ENCODE assay signal across 23 cellular contexts in genomic region chr5:112974901-112975300, GRCh38. TPM values are rescaled to one million over a fixed set of nuclear protein-coding genes. Genes with fewer than 3 reads are reported as not detected.
DNase-seq lines count a peak whose midpoint lies in the region; ATAC-seq and TF ChIP-seq lines count a peak whose summit lies in the region.
"Had no signal": no experiment of that assay in that cellular context is flagged by ENCODE, and none has a peak within 500 bp of the region (broad histone marks: within the 10 kb centered on the region; RNA-seq: fewer than 3 reads in every experiment).

No MANE protein-coding gene starts in this region.

- no peaks in the 10 kb centered on the region for H3K27me3 ChIP-seq in OCI-LY1 (ENCODE audit: insufficient read depth, low read length)
- H3K27me3 ChIP-seq in smooth muscle cell (ENCODE audit: low read depth) = no peaks in the 10 kb centered on the region
- H3K27me3 ChIP-seq: colonic mucosa, SJCRH30 had no signal

- H3K9me3 ChIP-seq in OCI-LY1 (ENCODE audit: low read length) = no peaks in the 10 kb centered on the region
- no peaks in the 10 kb centered on the region for H3K9me3 ChIP-seq in smooth muscle cell (replicated peaks; ENCODE audit: low read depth)
- H3K9me3 ChIP-seq: colonic mucosa, HAP-1, SJCRH30 had no signal

- H4K20me1 ChIP-seq in OCI-LY1 (ENCODE audit: insufficient read depth, low read length) (no peaks in the 10 kb centered on the region), smooth muscle cell (ENCODE audit: low read depth) (peaks cover 23% of the 10 kb centered on the region)

- H3K36me3 Mint-ChIP-seq in activated T-cell treated with anti-CD3 and anti-CD28 coated beads, Interleukin-2, amount 50 U/mL, for 24 hours (ENCODE audit: low read depth) = peaks cover 24% of the 10 kb centered on the region
- H3K36me3 Mint-ChIP-seq in effector memory CD8-positive, alpha-beta T cell (ENCODE audit: insufficient read depth) = peaks cover 25% of the 10 kb centered on the region

- H3K27ac Mint-ChIP-seq in activated T-cell treated with anti-CD3 and anti-CD28 coated beads, Interleukin-2, amount 50 U/mL, for 24 hours = peak overlapping the region; percentile 98
- peak overlapping the region in 1 of 2 donors; percentile 95 for H3K27ac Mint-ChIP-seq in effector memory CD8-positive, alpha-beta T cell

- 88% methylated on average over 1 of the region's 1 CpG for WGBS in smooth muscle cell (ENCODE audit: low lambda C conversion rate)

- no peaks in the 10 kb centered on the region for H3K9me3 Mint-ChIP-seq in activated T-cell treated with anti-CD3 and anti-CD28 coated beads, Interleukin-2, amount 50 U/mL, for 24 hours
- no peaks in the 10 kb centered on the region for H3K9me3 Mint-ChIP-seq in effector memory CD8-positive, alpha-beta T cell
- H3K9me3 Mint-ChIP-seq: naive thymus-derived CD4-positive, alpha-beta T cell had no signal

- TF ChIP-seq CTCF in OCI-LY1 (IDR thresholded peaks at IDR 0.05; ENCODE audit: low read length) (no peak), smooth muscle cell (IDR thresholded peaks at IDR 0.05; ENCODE audit: borderline replicate concordance, insufficient read depth, poor library complexity, severe bottlenecking) (no peak)

- peaks cover 30% of the 10 kb centered on the region for H3K79me2 ChIP-seq in OCI-LY1 (ENCODE audit: insufficient read depth, low read length)
- peaks cover 30% of the 10 kb centered on the region for H3K79me2 ChIP-seq in smooth muscle cell (ENCODE audit: low read depth)

- no peaks in the 10 kb centered on the region for H3K9me2 ChIP-seq in OCI-LY1 (ENCODE audit: low read depth, low read length)

- peaks cover 35% of the 10 kb centered on the region for H3K4me1 Mint-ChIP-seq in activated T-cell treated with anti-CD3 and anti-CD28 coated beads, Interleukin-2, amount 50 U/mL, for 24 hours (ENCODE audit: low read depth)
- peaks cover 23 to 34% of the 10 kb centered on the region in 2 donors for H3K4me1 Mint-ChIP-seq in effector memory CD8-positive, alpha-beta T cell (ENCODE audit: low read depth in 2 of 2)

- H3K4me1 ChIP-seq in OCI-LY1 (ENCODE audit: insufficient read depth, low read length, severe bottlenecking) (peaks cover 29% of the 10 kb centered on the region), smooth muscle cell (ENCODE audit: low read depth) (peaks cover 22% of the 10 kb centered on the region)

- peaks cover 6% of the 10 kb centered on the region for H3K36me3 ChIP-seq in OCI-LY1 (ENCODE audit: insufficient read depth, low read length)
- no peaks in the 10 kb centered on the region for H3K36me3 ChIP-seq in smooth muscle cell (ENCODE audit: low read depth)
- H3K36me3 ChIP-seq: colonic mucosa, HAP-1, SJCRH30 had no signal

- H3K4me3 Mint-ChIP-seq in activated T-cell treated with anti-CD3 and anti-CD28 coated beads, Interleukin-2, amount 50 U/mL, for 24 hours = no peak overlapping the region
- peak overlapping the region; percentile 98 to 100 for H3K4me3 Mint-ChIP-seq in effector memory CD8-positive, alpha-beta T cell

- no peak overlapping the region for H3K4me2 ChIP-seq in OCI-LY1 (ENCODE audit: low read length)
- no peak overlapping the region for H3K4me2 ChIP-seq in smooth muscle cell

- no peak for DNase-seq in activated T-cell treated with anti-CD3 and anti-CD28 coated beads, Interleukin-2, amount 50 U/mL, for 24 hours
- DNase-seq in activated T-cell treated with anti-CD3 and anti-CD28 coated beads for 4 hours = no peak
- no peak for DNase-seq in effector memory CD8-positive, alpha-beta T cell
- no peak for DNase-seq in smooth muscle cell (lab: John Stamatoyannopoulos, UW; ENCODE audit: unreplicated experiment)
- DNase-seq in ecto neural progenitor cell (ENCODE audit: low spot score) = no peak
- no peak for DNase-seq in SIG-M5 (lab: John Stamatoyannopoulos, UW)
- DNase-seq: activated naive CD4-positive, alpha-beta T cell; colonic mucosa; DMS53; hippocampal formation; islet precursor cell; naive thymus-derived CD4-positive, alpha-beta T cell; NCI-H1436; NCI-H69; OCI-M1; SJCRH30; stimulated activated CD4-positive, alpha-beta T cell treated with anti-CD3 and anti-CD28 coated beads, Interleukin-2, amount 100 ng/mL, for 48 hours; T-helper 9 cell had no signal

- no peaks in the 10 kb centered on the region for H3K27me3 Mint-ChIP-seq in activated T-cell treated with anti-CD3 and anti-CD28 coated beads, Interleukin-2, amount 50 U/mL, for 24 hours
- H3K27me3 Mint-ChIP-seq in effector memory CD8-positive, alpha-beta T cell = no peaks in the 10 kb centered on the region
- H3K27me3 Mint-ChIP-seq: naive thymus-derived CD4-positive, alpha-beta T cell had no signal

- H3F3A ChIP-seq in OCI-LY1 (ENCODE audit: insufficient read depth, low read length) = no peaks in the 10 kb centered on the region
- no peaks in the 10 kb centered on the region for H3F3A ChIP-seq in smooth muscle cell (ENCODE audit: low read depth)

- no peak overlapping the region for H3K4me3 ChIP-seq in OCI-LY1 (ENCODE audit: low read depth, low read length, poor library complexity, severe bottlenecking)
- no peak overlapping the region for H3K4me3 ChIP-seq in smooth muscle cell
- H3K4me3 ChIP-seq: colonic mucosa, HAP-1, skin epidermis had no signal

- H3K27ac ChIP-seq in OCI-LY1 (ENCODE audit: low read depth, low read length, poor library complexity, severe bottlenecking) (no peak overlapping the region), smooth muscle cell (ENCODE audit: low read depth) (no peak overlapping the region)
- H3K27ac ChIP-seq: C4-2B, colonic mucosa had no signal

- no peak overlapping the region for H3K9ac ChIP-seq in OCI-LY1 (ENCODE audit: low read length)
- no peak overlapping the region for H3K9ac ChIP-seq in smooth muscle cell (ENCODE audit: low read depth)

- ATAC-seq in effector memory CD8-positive, alpha-beta T cell (replicated peaks) = no peak
- ATAC-seq in HG03159 (IDR thresholded peaks at IDR 0.05; ENCODE audit: unreplicated experiment) = no peak
- ATAC-seq: naive thymus-derived CD4-positive, alpha-beta T cell had no signal

- H2AFZ ChIP-seq in OCI-LY1 (ENCODE audit: low read length) (peak overlapping the region; percentile 2; the same call in 1 of the 2 replicates), smooth muscle cell (ENCODE audit: low read depth) (peak overlapping the region; percentile 98)

RNA-seq across cellular contexts. Expression of gene DCP2, which starts 1.7 kb away (rescaled TPM):
- 32.1 and 35.3 TPM in 2 replicates for total RNA-seq in smooth muscle cell
- 11.6 and 13.3 TPM in 2 replicates for polyA plus RNA-seq in smooth muscle cell

RNA-seq across cellular contexts. Expression of gene REEP5, which starts 52.9 kb away (rescaled TPM):
- total RNA-seq in smooth muscle cell = 46.8 and 59.0 TPM in 2 replicates
- polyA plus RNA-seq in smooth muscle cell = 178 and 215 TPM in 2 replicates
